In the genomic region with DNA sequence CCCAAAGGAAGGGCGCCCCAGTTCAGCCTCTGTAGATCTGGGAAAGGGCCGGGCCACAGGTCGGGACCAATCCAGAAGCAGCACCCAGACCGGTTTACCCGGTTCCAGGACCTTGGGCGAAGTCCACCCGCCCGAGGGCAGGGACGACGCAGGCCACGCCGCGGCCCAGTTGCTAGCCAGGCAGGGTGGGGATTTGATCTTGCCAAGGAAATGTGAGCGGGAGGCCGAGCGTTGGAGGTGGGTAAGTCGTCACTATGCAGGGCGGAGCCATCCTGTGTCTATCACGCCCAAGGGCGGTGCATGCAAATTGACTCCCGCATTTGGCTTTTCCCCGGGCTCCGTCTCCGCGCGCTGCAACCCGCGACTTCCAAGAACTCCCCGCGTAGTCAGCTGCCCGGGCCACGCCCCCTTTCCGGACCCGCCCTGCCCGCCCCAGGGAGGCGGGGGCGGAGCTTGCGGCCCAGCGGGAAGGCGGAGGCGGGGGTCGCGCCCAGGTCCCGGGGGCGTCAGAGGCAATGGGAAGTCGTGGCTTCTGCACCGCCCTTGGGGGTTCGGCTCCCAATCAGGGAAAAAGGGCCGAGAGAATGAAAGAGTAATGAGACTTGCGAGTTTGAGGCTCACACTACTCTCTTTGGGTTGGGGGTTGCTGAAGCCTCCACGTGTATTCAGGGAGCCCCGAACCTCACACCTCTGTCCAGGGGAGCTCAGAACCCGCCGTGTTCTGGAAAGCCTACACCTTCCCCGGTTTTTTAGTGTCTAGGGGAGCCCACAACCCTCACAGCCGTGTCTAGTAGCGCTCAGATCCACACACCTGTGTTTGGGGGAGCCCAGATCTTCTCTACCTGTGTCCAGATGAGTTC, we compare ENCODE assay signal across 2 cellular contexts.
A peak's percentile ranks its signal among the peaks of the same experiment; 100 is the strongest.
TF ChIP-seq lines count a peak whose summit lies in the region.

No MANE protein-coding gene starts in this region.

TF ChIP-seq in HCT116, 20 proteins besides CTCF, POLR2A, EP300 and RAD21:
- TF ChIP-seq CEBPB (IDR thresholded peaks at IDR 0.05; ENCODE audit: low read depth) (no peak), POLR2AphosphoS5 (IDR thresholded peaks at IDR 0.05; ENCODE audit: low read depth, low read length) (peak; percentile 93), TCF7L2 (IDR thresholded peaks at IDR 0.05; ENCODE audit: borderline replicate concordance, extremely low read depth, insufficient read depth, insufficient read length) (peak; percentile 60), YY1 (IDR thresholded peaks at IDR 0.05; ENCODE audit: extremely low read depth, insufficient replicate concordance, low read depth, low read length) (peak; percentile 69)

TF ChIP-seq in GM12878, 131 proteins besides CTCF, POLR2A, EP300 and RAD21 (continues in another document):
- TF ChIP-seq, protein P1, sequence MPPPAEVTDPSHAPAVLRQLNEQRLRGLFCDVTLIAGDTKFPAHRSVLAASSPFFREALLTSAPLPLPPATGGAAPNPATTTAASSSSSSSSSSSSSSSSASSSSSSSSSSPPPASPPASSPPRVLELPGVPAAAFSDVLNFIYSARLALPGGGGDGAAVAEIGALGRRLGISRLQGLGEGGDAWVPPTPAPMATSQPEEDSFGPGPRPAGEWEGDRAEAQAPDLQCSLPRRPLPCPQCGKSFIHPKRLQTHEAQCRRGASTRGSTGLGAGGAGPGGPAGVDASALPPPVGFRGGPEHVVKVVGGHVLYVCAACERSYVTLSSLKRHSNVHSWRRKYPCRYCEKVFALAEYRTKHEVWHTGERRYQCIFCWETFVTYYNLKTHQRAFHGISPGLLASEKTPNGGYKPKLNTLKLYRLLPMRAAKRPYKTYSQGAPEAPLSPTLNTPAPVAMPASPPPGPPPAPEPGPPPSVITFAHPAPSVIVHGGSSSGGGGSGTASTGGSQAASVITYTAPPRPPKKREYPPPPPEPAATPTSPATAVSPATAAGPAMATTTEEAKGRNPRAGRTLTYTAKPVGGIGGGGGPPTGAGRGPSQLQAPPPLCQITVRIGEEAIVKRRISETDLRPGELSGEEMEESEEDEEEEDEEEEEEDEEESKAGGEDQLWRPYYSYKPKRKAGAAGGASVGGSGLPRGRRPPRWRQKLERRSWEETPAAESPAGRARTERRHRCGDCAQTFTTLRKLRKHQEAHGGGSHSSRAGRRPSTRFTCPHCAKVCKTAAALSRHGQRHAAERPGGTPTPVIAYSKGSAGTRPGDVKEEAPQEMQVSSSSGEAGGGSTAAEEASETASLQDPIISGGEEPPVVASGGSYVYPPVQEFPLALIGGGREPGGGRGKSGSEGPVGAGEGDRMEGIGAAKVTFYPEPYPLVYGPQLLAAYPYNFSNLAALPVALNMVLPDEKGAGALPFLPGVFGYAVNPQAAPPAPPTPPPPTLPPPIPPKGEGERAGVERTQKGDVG (CRISPR knock-in tag; IDR thresholded peaks at IDR 0.05): no peak
- TF ChIP-seq, protein P2, sequence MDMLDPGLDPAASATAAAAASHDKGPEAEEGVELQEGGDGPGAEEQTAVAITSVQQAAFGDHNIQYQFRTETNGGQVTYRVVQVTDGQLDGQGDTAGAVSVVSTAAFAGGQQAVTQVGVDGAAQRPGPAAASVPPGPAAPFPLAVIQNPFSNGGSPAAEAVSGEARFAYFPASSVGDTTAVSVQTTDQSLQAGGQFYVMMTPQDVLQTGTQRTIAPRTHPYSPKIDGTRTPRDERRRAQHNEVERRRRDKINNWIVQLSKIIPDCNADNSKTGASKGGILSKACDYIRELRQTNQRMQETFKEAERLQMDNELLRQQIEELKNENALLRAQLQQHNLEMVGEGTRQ (IDR thresholded peaks at IDR 0.05; ENCODE audit: borderline replicate concordance, low read depth, low read length): no peak
- TF ChIP-seq, protein P3, sequence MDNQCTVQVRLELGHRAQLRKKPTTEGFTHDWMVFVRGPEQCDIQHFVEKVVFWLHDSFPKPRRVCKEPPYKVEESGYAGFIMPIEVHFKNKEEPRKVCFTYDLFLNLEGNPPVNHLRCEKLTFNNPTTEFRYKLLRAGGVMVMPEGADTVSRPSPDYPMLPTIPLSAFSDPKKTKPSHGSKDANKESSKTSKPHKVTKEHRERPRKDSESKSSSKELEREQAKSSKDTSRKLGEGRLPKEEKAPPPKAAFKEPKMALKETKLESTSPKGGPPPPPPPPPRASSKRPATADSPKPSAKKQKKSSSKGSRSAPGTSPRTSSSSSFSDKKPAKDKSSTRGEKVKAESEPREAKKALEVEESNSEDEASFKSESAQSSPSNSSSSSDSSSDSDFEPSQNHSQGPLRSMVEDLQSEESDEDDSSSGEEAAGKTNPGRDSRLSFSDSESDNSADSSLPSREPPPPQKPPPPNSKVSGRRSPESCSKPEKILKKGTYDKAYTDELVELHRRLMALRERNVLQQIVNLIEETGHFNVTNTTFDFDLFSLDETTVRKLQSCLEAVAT (IDR thresholded peaks at IDR 0.05): 0 out of 2 replicates have a peak, but pooled peaks have one; percentile 9
- TF ChIP-seq ZSCAN29 (IDR thresholded peaks at IDR 0.05) (no peak), STAT1 (conservative IDR thresholded peaks at IDR 0.05) (no peak), EED (IDR thresholded peaks at IDR 0.05; ENCODE audit: low read depth) (peak; percentile 56; the same call in 1 of the 2 replicates), SMC3 (IDR thresholded peaks at IDR 0.05; ENCODE audit: borderline replicate concordance, low read length) (no peak), POLR2AphosphoS2 (IDR thresholded peaks at IDR 0.05; ENCODE audit: low read depth, low read length) (no peak), GATAD2B (conservative IDR thresholded peaks at IDR 0.05; ENCODE audit: low read depth) (peak; percentile 40; the same call in 1 of the 2 replicates), SREBF1 (IDR thresholded peaks at IDR 0.05; ENCODE audit: low read length) (no peak), SRF (IDR thresholded peaks at IDR 0.05; ENCODE audit: low read depth in 2 of 2, low read length in 2 of 2) (peak; percentile 88 to 96), RAD51 (IDR thresholded peaks at IDR 0.05) (no peak), MYB (IDR thresholded peaks at IDR 0.05; ENCODE audit: borderline replicate concordance, low read depth, low read length) (no peak), GABPA (IDR thresholded peaks at IDR 0.05; ENCODE audit: low read depth) (no peak), CEBPB (IDR thresholded peaks at IDR 0.05; ENCODE audit: borderline replicate concordance in 1 of 2, low read depth in 2 of 2, low read length in 2 of 2) (no peak), WRNIP1 (IDR thresholded peaks at IDR 0.05; ENCODE audit: borderline replicate concordance, low read depth, low read length) (no peak), ZNF384 (IDR thresholded peaks at IDR 0.05; ENCODE audit: borderline replicate concordance, low read depth, low read length) (no peak), TAF1 (IDR thresholded peaks at IDR 0.05; ENCODE audit: borderline replicate concordance, low read depth, low read length) (no peak), POU2F2 (IDR thresholded peaks at IDR 0.05; ENCODE audit: borderline replicate concordance, low read depth, low read length) (peak; percentile 83; the same call in 1 of the 3 replicates), MXI1 (IDR thresholded peaks at IDR 0.05; ENCODE audit: low read depth, low read length) (no peak), CREB1 (IDR thresholded peaks at IDR 0.05; ENCODE audit: low read depth) (0 out of 2 replicates have a peak, but pooled peaks have one; percentile 27), STAT3 (IDR thresholded peaks at IDR 0.05; ENCODE audit: low read depth, low read length) (no peak), SUZ12 (IDR thresholded peaks at IDR 0.05; ENCODE audit: unreplicated experiment) (no peak), BACH1 (IDR thresholded peaks at IDR 0.05; ENCODE audit: borderline replicate concordance) (no peak), KDM1A (IDR thresholded peaks at IDR 0.05; ENCODE audit: borderline replicate concordance) (no peak), JUNB (IDR thresholded peaks at IDR 0.05) (no peak), RELA (IDR thresholded peaks at IDR 0.05; ENCODE audit: borderline replicate concordance, partially characterized antibody) (no peak), NFYA (IDR thresholded peaks at IDR 0.05; ENCODE audit: borderline replicate concordance, low read depth, low read length) (no peak), NFXL1 (IDR thresholded peaks at IDR 0.05; ENCODE audit: borderline replicate concordance) (no peak), BMI1 (IDR thresholded peaks at IDR 0.05; ENCODE audit: borderline replicate concordance) (no peak), SP1 (IDR thresholded peaks at IDR 0.05; ENCODE audit: low read depth, low read length) (peak; percentile 67), RBBP5 (conservative IDR thresholded peaks at IDR 0.05) (no peak), PAX5 (IDR thresholded peaks at IDR 0.05; ENCODE audit: borderline replicate concordance, low read depth, low read length) (no peak)
- TF ChIP-seq, protein P4, sequence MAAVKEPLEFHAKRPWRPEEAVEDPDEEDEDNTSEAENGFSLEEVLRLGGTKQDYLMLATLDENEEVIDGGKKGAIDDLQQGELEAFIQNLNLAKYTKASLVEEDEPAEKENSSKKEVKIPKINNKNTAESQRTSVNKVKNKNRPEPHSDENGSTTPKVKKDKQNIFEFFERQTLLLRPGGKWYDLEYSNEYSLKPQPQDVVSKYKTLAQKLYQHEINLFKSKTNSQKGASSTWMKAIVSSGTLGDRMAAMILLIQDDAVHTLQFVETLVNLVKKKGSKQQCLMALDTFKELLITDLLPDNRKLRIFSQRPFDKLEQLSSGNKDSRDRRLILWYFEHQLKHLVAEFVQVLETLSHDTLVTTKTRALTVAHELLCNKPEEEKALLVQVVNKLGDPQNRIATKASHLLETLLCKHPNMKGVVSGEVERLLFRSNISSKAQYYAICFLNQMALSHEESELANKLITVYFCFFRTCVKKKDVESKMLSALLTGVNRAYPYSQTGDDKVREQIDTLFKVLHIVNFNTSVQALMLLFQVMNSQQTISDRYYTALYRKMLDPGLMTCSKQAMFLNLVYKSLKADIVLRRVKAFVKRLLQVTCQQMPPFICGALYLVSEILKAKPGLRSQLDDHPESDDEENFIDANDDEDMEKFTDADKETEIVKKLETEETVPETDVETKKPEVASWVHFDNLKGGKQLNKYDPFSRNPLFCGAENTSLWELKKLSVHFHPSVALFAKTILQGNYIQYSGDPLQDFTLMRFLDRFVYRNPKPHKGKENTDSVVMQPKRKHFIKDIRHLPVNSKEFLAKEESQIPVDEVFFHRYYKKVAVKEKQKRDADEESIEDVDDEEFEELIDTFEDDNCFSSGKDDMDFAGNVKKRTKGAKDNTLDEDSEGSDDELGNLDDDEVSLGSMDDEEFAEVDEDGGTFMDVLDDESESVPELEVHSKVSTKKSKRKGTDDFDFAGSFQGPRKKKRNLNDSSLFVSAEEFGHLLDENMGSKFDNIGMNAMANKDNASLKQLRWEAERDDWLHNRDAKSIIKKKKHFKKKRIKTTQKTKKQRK (IDR thresholded peaks at IDR 0.05; ENCODE audit: low read depth, low read length): no peak
- TF ChIP-seq, protein P5, sequence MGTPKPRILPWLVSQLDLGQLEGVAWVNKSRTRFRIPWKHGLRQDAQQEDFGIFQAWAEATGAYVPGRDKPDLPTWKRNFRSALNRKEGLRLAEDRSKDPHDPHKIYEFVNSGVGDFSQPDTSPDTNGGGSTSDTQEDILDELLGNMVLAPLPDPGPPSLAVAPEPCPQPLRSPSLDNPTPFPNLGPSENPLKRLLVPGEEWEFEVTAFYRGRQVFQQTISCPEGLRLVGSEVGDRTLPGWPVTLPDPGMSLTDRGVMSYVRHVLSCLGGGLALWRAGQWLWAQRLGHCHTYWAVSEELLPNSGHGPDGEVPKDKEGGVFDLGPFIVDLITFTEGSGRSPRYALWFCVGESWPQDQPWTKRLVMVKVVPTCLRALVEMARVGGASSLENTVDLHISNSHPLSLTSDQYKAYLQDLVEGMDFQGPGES (IDR thresholded peaks at IDR 0.05): no peak
- TF ChIP-seq, protein P6, sequence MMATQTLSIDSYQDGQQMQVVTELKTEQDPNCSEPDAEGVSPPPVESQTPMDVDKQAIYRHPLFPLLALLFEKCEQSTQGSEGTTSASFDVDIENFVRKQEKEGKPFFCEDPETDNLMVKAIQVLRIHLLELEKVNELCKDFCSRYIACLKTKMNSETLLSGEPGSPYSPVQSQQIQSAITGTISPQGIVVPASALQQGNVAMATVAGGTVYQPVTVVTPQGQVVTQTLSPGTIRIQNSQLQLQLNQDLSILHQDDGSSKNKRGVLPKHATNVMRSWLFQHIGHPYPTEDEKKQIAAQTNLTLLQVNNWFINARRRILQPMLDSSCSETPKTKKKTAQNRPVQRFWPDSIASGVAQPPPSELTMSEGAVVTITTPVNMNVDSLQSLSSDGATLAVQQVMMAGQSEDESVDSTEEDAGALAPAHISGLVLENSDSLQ (IDR thresholded peaks at IDR 0.05): peak; percentile 95
- TF ChIP-seq, protein P7, sequence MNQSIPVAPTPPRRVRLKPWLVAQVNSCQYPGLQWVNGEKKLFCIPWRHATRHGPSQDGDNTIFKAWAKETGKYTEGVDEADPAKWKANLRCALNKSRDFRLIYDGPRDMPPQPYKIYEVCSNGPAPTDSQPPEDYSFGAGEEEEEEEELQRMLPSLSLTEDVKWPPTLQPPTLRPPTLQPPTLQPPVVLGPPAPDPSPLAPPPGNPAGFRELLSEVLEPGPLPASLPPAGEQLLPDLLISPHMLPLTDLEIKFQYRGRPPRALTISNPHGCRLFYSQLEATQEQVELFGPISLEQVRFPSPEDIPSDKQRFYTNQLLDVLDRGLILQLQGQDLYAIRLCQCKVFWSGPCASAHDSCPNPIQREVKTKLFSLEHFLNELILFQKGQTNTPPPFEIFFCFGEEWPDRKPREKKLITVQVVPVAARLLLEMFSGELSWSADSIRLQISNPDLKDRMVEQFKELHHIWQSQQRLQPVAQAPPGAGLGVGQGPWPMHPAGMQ (IDR thresholded peaks at IDR 0.05; ENCODE audit: borderline replicate concordance): no peak
- TF ChIP-seq, protein P8, sequence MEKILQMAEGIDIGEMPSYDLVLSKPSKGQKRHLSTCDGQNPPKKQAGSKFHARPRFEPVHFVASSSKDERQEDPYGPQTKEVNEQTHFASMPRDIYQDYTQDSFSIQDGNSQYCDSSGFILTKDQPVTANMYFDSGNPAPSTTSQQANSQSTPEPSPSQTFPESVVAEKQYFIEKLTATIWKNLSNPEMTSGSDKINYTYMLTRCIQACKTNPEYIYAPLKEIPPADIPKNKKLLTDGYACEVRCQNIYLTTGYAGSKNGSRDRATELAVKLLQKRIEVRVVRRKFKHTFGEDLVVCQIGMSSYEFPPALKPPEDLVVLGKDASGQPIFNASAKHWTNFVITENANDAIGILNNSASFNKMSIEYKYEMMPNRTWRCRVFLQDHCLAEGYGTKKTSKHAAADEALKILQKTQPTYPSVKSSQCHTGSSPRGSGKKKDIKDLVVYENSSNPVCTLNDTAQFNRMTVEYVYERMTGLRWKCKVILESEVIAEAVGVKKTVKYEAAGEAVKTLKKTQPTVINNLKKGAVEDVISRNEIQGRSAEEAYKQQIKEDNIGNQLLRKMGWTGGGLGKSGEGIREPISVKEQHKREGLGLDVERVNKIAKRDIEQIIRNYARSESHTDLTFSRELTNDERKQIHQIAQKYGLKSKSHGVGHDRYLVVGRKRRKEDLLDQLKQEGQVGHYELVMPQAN (conservative IDR thresholded peaks at IDR 0.05): no peak; the same call in 1 of the 2 replicates
- TF ChIP-seq, protein P9, sequence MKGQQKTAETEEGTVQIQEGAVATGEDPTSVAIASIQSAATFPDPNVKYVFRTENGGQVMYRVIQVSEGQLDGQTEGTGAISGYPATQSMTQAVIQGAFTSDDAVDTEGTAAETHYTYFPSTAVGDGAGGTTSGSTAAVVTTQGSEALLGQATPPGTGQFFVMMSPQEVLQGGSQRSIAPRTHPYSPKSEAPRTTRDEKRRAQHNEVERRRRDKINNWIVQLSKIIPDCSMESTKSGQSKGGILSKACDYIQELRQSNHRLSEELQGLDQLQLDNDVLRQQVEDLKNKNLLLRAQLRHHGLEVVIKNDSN (IDR thresholded peaks at IDR 0.05; ENCODE audit: borderline replicate concordance, extremely low read length, insufficient read depth, low read depth, low read length): no peak
